Comparison of ENCODE assay signal across 35 cellular contexts in genomic region chr9:95330720-95331404, GRCh38.
"Had no signal": no experiment of that assay in that cellular context is flagged by ENCODE, and none has a peak within 500 bp of the region (broad histone marks: within the 10 kb centered on the region; RNA-seq: fewer than 3 reads in every experiment).

No MANE protein-coding gene starts in this region.

- H3K36me3 ChIP-seq: MG63 had no signal

- DNase-seq: Karpas-422, Kasumi-1, MG63, MM.1S, MV-4-11, NCI-H1048, NCI-H1092, NCI-H1092 treated with DMSO at 0.1 percent for 48 hours, NCI-H1105, NCI-H1105 treated with DMSO at 0.1 percent for 48 hours, NCI-H1417, NCI-H1417 treated with DMSO at 0.1 percent for 48 hours, NCI-H1436, NCI-H1436 treated with DMSO at 0.1 percent for 48 hours, NCI-H146, NCI-H1694, NCI-H1694 treated with DMSO at 0.1 percent for 48 hours, NCI-H187, NCI-H187 treated with DMSO at 0.1 percent for 48 hours, NCI-H1930, NCI-H2029, NCI-H2029 treated with DMSO at 0.1 percent for 48 hours, NCI-H2081, NCI-H2081 treated with DMSO at 0.1 percent for 48 hours, NCI-H2107, NCI-H2171, NCI-H2171 treated with DMSO at 0.1 percent for 48 hours, NCI-H2227 treated with DMSO at 0.1 percent for 48 hours, NCI-H226, NCI-H345, NCI-H446, NCI-H446 treated with DMSO at 0.1 percent for 48 hours, NCI-H510A, NCI-H510A treated with DMSO at 0.1 percent for 48 hours, NCI-H524 had no signal

- H3K27me3 ChIP-seq: MG63 had no signal

- H3K4me3 ChIP-seq: MG63 had no signal
